ENCODE assay signal across 8 cellular contexts in genomic region chr20:41137412-41138216, GRCh38. TPM values are rescaled to one million over a fixed set of nuclear protein-coding genes. Genes with fewer than 3 reads are reported as not detected.
A peak's percentile ranks its signal among the peaks of the same experiment; 100 is the strongest.
DNase-seq lines count a peak whose midpoint lies in the region; ATAC-seq, FAIRE-seq and TF ChIP-seq lines count a peak whose summit lies in the region.

Gene PLCG1 (plus strand): TSS chr20:41137543. CDS start chr20:41137642, 99 bp downstream.

- peak within 1 kb of the TSS; percentile 76 for H2AFZ ChIP-seq in SK-N-SH (ENCODE audit: low read depth)

- TF ChIP-seq POLR2A in H54 (IDR thresholded peaks at IDR 0.05; ENCODE audit: low read depth, low read length) (peak; percentile 63), ovary (IDR thresholded peaks at IDR 0.05) (no peak)

- TF ChIP-seq CTCF in SK-N-SH (IDR thresholded peaks at IDR 0.05) = no peak
- TF ChIP-seq CTCF in glutamatergic neuron (IDR thresholded peaks at IDR 0.05; ENCODE audit: partially characterized antibody, unreplicated experiment) = no peak
- TF ChIP-seq CTCF in ovary (IDR thresholded peaks at IDR 0.05) = no peak
- TF ChIP-seq CTCF in thoracic aorta (IDR thresholded peaks at IDR 0.05) = no peak

- no peaks in the 10 kb centered on the region for H3F3A ChIP-seq in SK-N-SH (replicated peaks; ENCODE audit: insufficient read depth)

- H3K9me2 ChIP-seq in SK-N-SH = no peaks in the 10 kb centered on the region

- peak; percentile 55 to 73 for ATAC-seq in activated naive CD4-positive, alpha-beta T cell treated with anti-CD3 and anti-CD28 coated beads, Interleukin-2, amount 50 U/mL, for 72 hours
- peak; percentile 65 for ATAC-seq in thoracic aorta (ENCODE audit: insufficient number of reproducible peaks, low FRiP score, low read depth)

- H3K79me2 ChIP-seq in SK-N-SH (ENCODE audit: insufficient read depth) = peaks cover 53% of the 10 kb centered on the region

- peaks cover 19% of the 10 kb centered on the region for H3K27me3 Mint-ChIP-seq in glutamatergic neuron (ENCODE audit: unreplicated experiment)

- H3K4me3 Mint-ChIP-seq in glutamatergic neuron (ENCODE audit: unreplicated experiment) = peak within 1 kb of the TSS; percentile 99

- no peaks in the 10 kb centered on the region for H3K27me3 ChIP-seq in MG63
- no peaks in the 10 kb centered on the region for H3K27me3 ChIP-seq in SK-N-SH (ENCODE audit: insufficient read depth)
- no peaks in the 10 kb centered on the region for H3K27me3 ChIP-seq in ovary
- no peaks in the 10 kb centered on the region for H3K27me3 ChIP-seq in thoracic aorta (replicated peaks; ENCODE audit: insufficient read depth)

- intact Hi-C loops in ovary (cut with DNase I) = no loop called here

- peak within 1 kb of the TSS; percentile 93 to 95 for H3K27ac Mint-ChIP-seq in activated naive CD4-positive, alpha-beta T cell treated with anti-CD3 and anti-CD28 coated beads, Interleukin-2, amount 50 U/mL, for 72 hours
- peak within 1 kb of the TSS; percentile 96 for H3K27ac Mint-ChIP-seq in glutamatergic neuron (ENCODE audit: unreplicated experiment)

- DNase-seq in EL = peak; percentile 79
- peak; percentile 68 for DNase-seq in H54 (ENCODE audit: insufficient read length, low spot score)
- peak; percentile 79 for DNase-seq in MG63
- DNase-seq in SK-N-SH = peak; percentile 98
- DNase-seq in activated naive CD4-positive, alpha-beta T cell treated with anti-CD3 and anti-CD28 coated beads, Interleukin-2, amount 50 U/mL, for 72 hours (ENCODE audit: low spot score in 2 of 2) = peak; percentile 80 to 83
- peak; percentile 92 for DNase-seq in glutamatergic neuron
- DNase-seq in ovary = peak; percentile 83 to 90 (median 88)
- peak; percentile 38 for DNase-seq in thoracic aorta (ENCODE audit: low spot score)

- H3K4me3 ChIP-seq in MG63 = peak within 1 kb of the TSS; percentile 95
- peak within 1 kb of the TSS; percentile 94 to 97 for H3K4me3 ChIP-seq in SK-N-SH (ENCODE audit: low read depth in 2 of 2, low read length in 1 of 2)
- H3K4me3 ChIP-seq in ovary = peak within 1 kb of the TSS; percentile 86
- H3K4me3 ChIP-seq in thoracic aorta = peak within 1 kb of the TSS; percentile 92

- peaks cover 45% of the 10 kb centered on the region for H4K20me1 ChIP-seq in SK-N-SH (ENCODE audit: insufficient read depth)

- no peak for TF ChIP-seq RAD21 in SK-N-SH (IDR thresholded peaks at IDR 0.05; ENCODE audit: low read length)

- TF ChIP-seq EP300 in SK-N-SH (IDR thresholded peaks at IDR 0.05; ENCODE audit: borderline replicate concordance in 1 of 2, low read depth in 1 of 2, low read length in 1 of 2) (no peak), ovary (IDR thresholded peaks at IDR 0.05) (no peak)

- H3K4me1 Mint-ChIP-seq in glutamatergic neuron (ENCODE audit: low read depth, unreplicated experiment) = peaks cover 49% of the 10 kb centered on the region

- H3K36me3 ChIP-seq in MG63 (peaks cover 3% of the 10 kb centered on the region; the same call in 1 of the 2 replicates), SK-N-SH (replicated peaks in 1 of 2; ENCODE audit: control insufficient read depth in 1 of 2, insufficient read depth in 2 of 2, low read length in 1 of 2) (no peaks in the 10 kb centered on the region), ovary (no peaks in the 10 kb centered on the region), thoracic aorta (no peaks in the 10 kb centered on the region)

- no peaks in the 10 kb centered on the region for H3K9me3 ChIP-seq in MG63
- no peaks in the 10 kb centered on the region for H3K9me3 ChIP-seq in SK-N-SH
- H3K9me3 ChIP-seq in ovary = no peaks in the 10 kb centered on the region
- H3K9me3 ChIP-seq in thoracic aorta = no peaks in the 10 kb centered on the region

- peaks cover 9 to 46% of the 10 kb centered on the region in 2 experiments; a peak in 3 of 4 replicates for H3K4me1 ChIP-seq in SK-N-SH (ENCODE audit: control insufficient read depth in 1 of 2, insufficient read depth in 2 of 2, low read depth in 1 of 2, low read length in 1 of 2)
- H3K4me1 ChIP-seq in ovary (ENCODE audit: insufficient read depth) = peaks cover 28% of the 10 kb centered on the region
- H3K4me1 ChIP-seq in thoracic aorta (ENCODE audit: control insufficient read depth in 1 of 2, low read depth in 2 of 2) = peaks cover 6 to 48% of the 10 kb centered on the region in 2 donors

- H3K4me2 ChIP-seq in SK-N-SH = peak within 1 kb of the TSS; percentile 100

- no peak for FAIRE-seq in H54 (lab: Jason Lieb, UNC)

- 4% methylated on average over 38 of the region's 89 CpGs for WGBS in SK-N-SH (ENCODE audit: low lambda C conversion rate)
- WGBS in ovary, 3 donors = 1% methylated on average over 22 to 89 of the region's 89 CpGs

- POLR2A ChIA-PET in SK-N-SH (lab: Yijun Ruan, JAX) = interaction anchor here (0.7 to 1.1 kb wide), 3 partner anchors 33 to 92 kb away, joined by 3 read pairs; no protein-coding TSS in a partner anchor

- H3K27ac ChIP-seq in SK-N-SH (ENCODE audit: low read depth in 2 of 2, low read length in 1 of 2) (peak within 1 kb of the TSS; percentile 79 to 93), ovary (peak within 1 kb of the TSS; percentile 86 to 99), thoracic aorta (peak within 1 kb of the TSS; percentile 92 to 94)

- CTCF ChIA-PET in SK-N-SH (lab: Yijun Ruan, JAX) = interaction anchor here (0.8 to 3.4 kb wide), 3 partner anchors 35 to 273 kb away, joined by 3 to 16 read pairs (median 11); no protein-coding TSS in a partner anchor

- H3K9me3 Mint-ChIP-seq in activated naive CD4-positive, alpha-beta T cell treated with anti-CD3 and anti-CD28 coated beads, Interleukin-2, amount 50 U/mL, for 72 hours = no peaks in the 10 kb centered on the region
- peaks cover 17% of the 10 kb centered on the region for H3K9me3 Mint-ChIP-seq in glutamatergic neuron (ENCODE audit: unreplicated experiment)

- peaks cover 23 to 38% of the 10 kb centered on the region in 2 donors for H3K36me3 Mint-ChIP-seq in activated naive CD4-positive, alpha-beta T cell treated with anti-CD3 and anti-CD28 coated beads, Interleukin-2, amount 50 U/mL, for 72 hours
- H3K36me3 Mint-ChIP-seq in glutamatergic neuron (ENCODE audit: unreplicated experiment) = no peaks in the 10 kb centered on the region

- H3K9ac ChIP-seq in SK-N-SH = peak within 1 kb of the TSS; percentile 94

TF ChIP-seq in SK-N-SH, 30 proteins besides CTCF, POLR2A, EP300 and RAD21 (continues in another document):
- TF ChIP-seq MAX (IDR thresholded peaks at IDR 0.05; ENCODE audit: low read depth) (0 out of 2 replicates have a peak, but pooled peaks have one; percentile 7), NFIC (IDR thresholded peaks at IDR 0.05; ENCODE audit: borderline replicate concordance) (0 out of 2 replicates have a peak, but pooled peaks have one; percentile 2), REST (IDR thresholded peaks at IDR 0.05; ENCODE audit: low read depth, low read length) (0 out of 2 replicates have a peak, but pooled peaks have one; percentile 3), YY1 (IDR thresholded peaks at IDR 0.05; ENCODE audit: low read depth) (no peak), GABPA (IDR thresholded peaks at IDR 0.05; ENCODE audit: low read depth) (peak; percentile 40)
- TF ChIP-seq, protein P1, sequence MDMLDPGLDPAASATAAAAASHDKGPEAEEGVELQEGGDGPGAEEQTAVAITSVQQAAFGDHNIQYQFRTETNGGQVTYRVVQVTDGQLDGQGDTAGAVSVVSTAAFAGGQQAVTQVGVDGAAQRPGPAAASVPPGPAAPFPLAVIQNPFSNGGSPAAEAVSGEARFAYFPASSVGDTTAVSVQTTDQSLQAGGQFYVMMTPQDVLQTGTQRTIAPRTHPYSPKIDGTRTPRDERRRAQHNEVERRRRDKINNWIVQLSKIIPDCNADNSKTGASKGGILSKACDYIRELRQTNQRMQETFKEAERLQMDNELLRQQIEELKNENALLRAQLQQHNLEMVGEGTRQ (IDR thresholded peaks at IDR 0.05; ENCODE audit: borderline replicate concordance, low read depth, low read length) = no peak

RNA-seq across cellular contexts. Expression of gene PLCG1, which starts in this region (rescaled TPM):
- total RNA-seq in MG63 (2014; rRNA removed; shearing (Covaris generic); ENCODE audit: low replicate concordance) = 35.8 and 99.5 TPM in 2 replicates
- polyA plus RNA-seq in SK-N-SH (2012; rRNA removed) (81.4 and 81.9 TPM in 2 replicates), ovary (10 to 100 TPM; 56.1 to 77.2 TPM)
- polyA plus RNA-seq in SK-N-SH (2012; cell fraction: cytosol; rRNA removed) = 25.9 and 40.7 TPM in 2 replicates
- 413 and 515 TPM in 2 replicates for polyA plus RNA-seq in SK-N-SH (2012; cell fraction: nucleus; rRNA removed)
- 100 to 1,000 TPM; 153 to 348 TPM for total RNA-seq in activated naive CD4-positive, alpha-beta T cell treated with anti-CD3 and anti-CD28 coated beads, Interleukin-2, amount 50 U/mL, for 72 hours
- total RNA-seq in glutamatergic neuron (ENCODE audit: unreplicated experiment) (458 TPM), ovary (100 to 1,000 TPM in 5 of 7 donors, 10 to 100 TPM in 2; 63.0 to 158 (median 104) TPM), thoracic aorta (100 to 1,000 TPM; 185 to 255 TPM)

Comparison
In these comparisons a context has a peak if more than half of its experiments do, and no peak if none do; other contexts are left out.
1. Peak in every context shown above with its lines: DNase-seq, ATAC-seq, H3K4me3 ChIP-seq and H3K27ac ChIP-seq.
2. DNase-seq: peak in every context shown above with its lines; median percentile 98 in SK-N-SH; 92 in glutamatergic neuron; 88 in ovary; 82 in activated naive CD4-positive, alpha-beta T cell treated with anti-CD3 and anti-CD28 coated beads, Interleukin-2, amount 50 U/mL, for 72 hours; 79 in EL; 79 in MG63; 68 in H54; 38 in thoracic aorta.